13 cellular contexts compared by ENCODE assay signal in genomic region chr17:50483266-50483665, GRCh38. TPM values are rescaled to one million over a fixed set of nuclear protein-coding genes. Genes with fewer than 3 reads are reported as not detected.
DNase-seq lines count a peak whose midpoint lies in the region; ATAC-seq and TF ChIP-seq lines count a peak whose summit lies in the region.
"Had no signal": no experiment of that assay in that cellular context is flagged by ENCODE, and none has a peak within 500 bp of the region (broad histone marks: within the 10 kb centered on the region; RNA-seq: fewer than 3 reads in every experiment).

No MANE protein-coding gene starts in this region.

- no peak for TF ChIP-seq CTCF in WERI-Rb-1 (IDR thresholded peaks at IDR 0.05; ENCODE audit: low read depth, low read length)
- no peak for TF ChIP-seq CTCF in fibroblast of lung (conservative IDR thresholded peaks at IDR 0.05 in 1 of 2, IDR thresholded peaks at IDR 0.05 in 1 of 2; ENCODE audit: low read depth in 1 of 2, low read length in 2 of 2)
- no peak for TF ChIP-seq CTCF in spleen (IDR thresholded peaks at IDR 0.05 in 8 of 11, conservative IDR thresholded peaks at IDR 0.05 in 3 of 11)

- intact Hi-C loops in spleen (cut with DNase I; ENCODE audit: low total_unique reads), result no loop called here

- H3K4me1 ChIP-seq in GM23248 (ENCODE audit: insufficient read depth), result peaks cover 13% of the 10 kb centered on the region
- H3K4me1 ChIP-seq in fibroblast of lung (ENCODE audit: control insufficient read depth, extremely low read depth, insufficient read depth, low read length), result peaks cover 12% of the 10 kb centered on the region
- peaks cover 15 to 45% (median 35%) of the 10 kb centered on the region in 6 donors for H3K4me1 ChIP-seq in spleen

- TF ChIP-seq POLR2A in spleen (IDR thresholded peaks at IDR 0.05), result no peak

- H4K20me1 ChIP-seq in GM23248 (ENCODE audit: insufficient read depth) (no peaks in the 10 kb centered on the region), fibroblast of lung (ENCODE audit: control insufficient read depth, extremely low read depth, insufficient read depth, low read length) (no peaks in the 10 kb centered on the region)

- H3K9me2 ChIP-seq in GM23248 (ENCODE audit: insufficient read depth), result no peaks in the 10 kb centered on the region

- H3F3A ChIP-seq in GM23248 (ENCODE audit: insufficient read depth), result peaks cover 23% of the 10 kb centered on the region

- H3K27ac ChIP-seq in GM23248 (peak overlapping the region; percentile 97), WERI-Rb-1 (peak overlapping the region; percentile 61), fibroblast of lung (ENCODE audit: insufficient read depth, low read length) (peak overlapping the region; percentile 65), spleen (no peak overlapping the region)

- H3K9ac ChIP-seq in GM23248 (peak overlapping the region; percentile 75), fibroblast of lung (ENCODE audit: insufficient read depth, low read length) (no peak overlapping the region)

- peaks cover 18% of the 10 kb centered on the region for H3K79me2 ChIP-seq in GM23248 (ENCODE audit: insufficient read depth)
- H3K79me2 ChIP-seq in fibroblast of lung (ENCODE audit: control insufficient read depth, insufficient read depth, low read length), result peaks cover 6% of the 10 kb centered on the region

- H2AFZ ChIP-seq in GM23248 (no peak overlapping the region), fibroblast of lung (ENCODE audit: low read length) (no peak overlapping the region)

- 31% methylated on average over 5 of the region's 5 CpGs for WGBS in GM23248 (ENCODE audit: low coverage in 1 of 2, low lambda C conversion rate in 2 of 2, missing lambda C conversion rate in 2 of 2), 2 experiments
- WGBS in spleen, 5 donors, result 82 to 98% (median 93%) methylated on average over 5 of the region's 5 CpGs

- H3K4me3 ChIP-seq in GM23248 (no peak overlapping the region), WERI-Rb-1 (ENCODE audit: low read depth, low read length) (no peak overlapping the region), fibroblast of lung (replicated peaks in 1 of 4; ENCODE audit: control extremely low read depth in 1 of 4, insufficient read depth in 1 of 4, low read depth in 3 of 4, low read length in 4 of 4) (no peak overlapping the region), spleen (no peak overlapping the region)
- H3K4me3 ChIP-seq: MG63 had no signal

- DNase-seq in GM23248 (no peak), WERI-Rb-1 (no peak), fibroblast of lung (ENCODE audit: low read depth in 2 of 2) (no peak), spleen (peak; percentile 50), NCI-H146 (lab: John Stamatoyannopoulos, UW) (no peak)
- DNase-seq in effector CD4-positive, alpha-beta T cell, result no peak
- DNase-seq: activated T-cell treated with anti-CD3 and anti-CD28 coated beads for 4 hours, NCI-H187 treated with DMSO at 0.1 percent for 48 hours had no signal

- H3K27me3 ChIP-seq in GM23248 (replicated peaks; ENCODE audit: insufficient read depth) (no peaks in the 10 kb centered on the region), WERI-Rb-1 (ENCODE audit: insufficient read depth, low read depth, severe bottlenecking) (no peaks in the 10 kb centered on the region), fibroblast of lung (ENCODE audit: control insufficient read depth, insufficient read depth, low read length) (no peaks in the 10 kb centered on the region), spleen (replicated peaks in 1 of 7) (no peaks in the 10 kb centered on the region)
- H3K27me3 ChIP-seq: MG63 had no signal

- H3K4me2 ChIP-seq in GM23248 (ENCODE audit: unreplicated experiment), result no peak overlapping the region
- no peak overlapping the region for H3K4me2 ChIP-seq in fibroblast of lung (ENCODE audit: extremely low read depth, insufficient read depth, low read length)

- H3K36me3 ChIP-seq in GM23248 (ENCODE audit: low read depth) (no peaks in the 10 kb centered on the region; the same call in 1 of the 2 replicates), WERI-Rb-1 (peaks cover 5% of the 10 kb centered on the region), fibroblast of lung (ENCODE audit: control insufficient read depth, insufficient read depth, low read length) (peaks cover 8% of the 10 kb centered on the region), spleen (peaks cover 0 to 65% (median 35%) of the 10 kb centered on the region in 6 donors)

- H3K9me3 ChIP-seq in GM23248 (ENCODE audit: low read depth), result no peaks in the 10 kb centered on the region
- no peaks in the 10 kb centered on the region for H3K9me3 ChIP-seq in WERI-Rb-1 (ENCODE audit: severe bottlenecking)
- H3K9me3 ChIP-seq in fibroblast of lung (ENCODE audit: control insufficient read depth, insufficient read depth, low read depth, low read length), result no peaks in the 10 kb centered on the region
- no peaks in the 10 kb centered on the region for H3K9me3 ChIP-seq in spleen
- H3K9me3 ChIP-seq: MG63 had no signal

- no peak for ATAC-seq in GM18502 (IDR thresholded peaks at IDR 0.05; ENCODE audit: poor library complexity, unreplicated experiment)
- ATAC-seq in GM18498 (IDR thresholded peaks at IDR 0.05; ENCODE audit: unreplicated experiment), result no peak

- in situ Hi-C loops in GM23248 (cut with MboI), result loop anchor here (25.0 kb wide), 1 partner anchor 104 kb away; no protein-coding TSS in a partner anchor

RNA-seq across cellular contexts. Expression of gene RSAD1, which starts 4.6 kb away (rescaled TPM):
- 19.3 and 19.8 TPM in 2 replicates for total RNA-seq in GM23248 (2014; rRNA removed; shearing (Covaris generic))
- polyA plus RNA-seq in GM23248 (2016; fragmentation: Nextera tagmentation; extraction: Ambion mirVana), result 22.4 and 23.9 TPM in 2 replicates
- 23.9 and 28.4 TPM in 2 replicates for total RNA-seq in fibroblast of lung
- 12.5 and 13.8 TPM in 2 replicates for polyA plus RNA-seq in fibroblast of lung
- 11.6 and 15.7 TPM in 2 replicates for polyA plus RNA-seq in fibroblast of lung (2012)
- polyA minus RNA-seq in fibroblast of lung (ENCODE audit: low replicate concordance), result 8.1 and 12.6 TPM in 2 replicates
- total RNA-seq in spleen, result 10 to 100 TPM; 24.4 to 56.2 (median 39.4) TPM
- 10 to 100 TPM; 24.1 to 35.0 (median 30.7) TPM for polyA plus RNA-seq in spleen

RNA-seq across cellular contexts. Expression of gene CHAD, which starts 14.6 kb away (rescaled TPM):
- total RNA-seq in GM23248 (2014; rRNA removed; shearing (Covaris generic)), result not detected in 2 replicates
- polyA plus RNA-seq in GM23248 (2016; fragmentation: Nextera tagmentation; extraction: Ambion mirVana), result not detected in 2 replicates
- total RNA-seq in fibroblast of lung, result not detected in 2 replicates
- polyA plus RNA-seq in fibroblast of lung, result not detected in 2 replicates
- polyA plus RNA-seq in fibroblast of lung (2012), result 0.12 TPM in 1 of 2 replicates, not detected in the other
- not detected in 2 replicates for polyA minus RNA-seq in fibroblast of lung (ENCODE audit: low replicate concordance)
- total RNA-seq in spleen, result under 1 TPM in 1 of 7 donors, not detected in 6; 0.39 TPM
- polyA plus RNA-seq in spleen, result not detected
- total RNA-seq: H4, pulmonary artery endothelial cell had no signal

RNA-seq across cellular contexts. Expression of gene MYCBPAP, which starts 25.0 kb away (rescaled TPM):
- 0.32 and 0.89 TPM in 2 replicates for total RNA-seq in GM23248 (2014; rRNA removed; shearing (Covaris generic))
- polyA plus RNA-seq in GM23248 (2016; fragmentation: Nextera tagmentation; extraction: Ambion mirVana) (0.79 and 1.4 TPM in 2 replicates), fibroblast of lung (0.16 and 0.40 TPM in 2 replicates), spleen (under 1 TPM; 0.15 to 0.18 (median 0.16) TPM)
- total RNA-seq in fibroblast of lung (2.3 and 3.0 TPM in 2 replicates), spleen (1 to 10 TPM in 3 of 7 donors, under 1 TPM in 4; 0.54 to 2.8 (median 0.98) TPM)
- 0.28 and 0.80 TPM in 2 replicates for polyA plus RNA-seq in fibroblast of lung (2012)
- not detected in 2 replicates for polyA minus RNA-seq in fibroblast of lung (ENCODE audit: low replicate concordance)
- total RNA-seq: H4 had no signal

RNA-seq across cellular contexts. Expression of gene EPN3, which starts 49.3 kb away (rescaled TPM):
- not detected in 2 replicates for total RNA-seq in GM23248 (2014; rRNA removed; shearing (Covaris generic))
- polyA plus RNA-seq in GM23248 (2016; fragmentation: Nextera tagmentation; extraction: Ambion mirVana) (0.13 TPM in 1 of 2 replicates, not detected in the other), fibroblast of lung (not detected in 2 replicates), spleen (under 1 TPM in 2 of 3 donors, not detected in 1; 0.02 to 0.16 TPM)
- total RNA-seq in fibroblast of lung (under 0.01 TPM in 1 of 2 replicates, not detected in the other), spleen (not detected)
- not detected in 2 replicates for polyA plus RNA-seq in fibroblast of lung (2012)
- not detected in 2 replicates for polyA minus RNA-seq in fibroblast of lung (ENCODE audit: low replicate concordance)
- total RNA-seq: H4 had no signal

RNA-seq across cellular contexts. Expression of gene ACSF2, which starts 57.2 kb away (rescaled TPM):
- total RNA-seq in GM23248 (2014; rRNA removed; shearing (Covaris generic)), result 8.6 and 18.7 TPM in 2 replicates
- polyA plus RNA-seq in GM23248 (2016; fragmentation: Nextera tagmentation; extraction: Ambion mirVana) (3.2 and 3.7 TPM in 2 replicates), fibroblast of lung (12.9 and 16.5 TPM in 2 replicates), spleen (10 to 100 TPM; 21.7 to 50.0 (median 36.3) TPM)
- total RNA-seq in fibroblast of lung (21.1 and 23.6 TPM in 2 replicates), spleen (10 to 100 TPM; 28.3 to 48.6 (median 41.9) TPM)
- polyA plus RNA-seq in fibroblast of lung (2012), result 13.3 and 16.9 TPM in 2 replicates
- 37.8 and 74.1 TPM in 2 replicates for polyA minus RNA-seq in fibroblast of lung (ENCODE audit: low replicate concordance)

Comparison
In these comparisons a context has a peak if more than half of its experiments do, and no peak if none do; other contexts are left out.
1. H3K27ac ChIP-seq: peak in GM23248 (single experiment), WERI-Rb-1 (single experiment) and fibroblast of lung (single experiment); none in spleen (0 of 8).